Comparison of ENCODE assay signal across 15 cellular contexts in the genomic region with DNA sequence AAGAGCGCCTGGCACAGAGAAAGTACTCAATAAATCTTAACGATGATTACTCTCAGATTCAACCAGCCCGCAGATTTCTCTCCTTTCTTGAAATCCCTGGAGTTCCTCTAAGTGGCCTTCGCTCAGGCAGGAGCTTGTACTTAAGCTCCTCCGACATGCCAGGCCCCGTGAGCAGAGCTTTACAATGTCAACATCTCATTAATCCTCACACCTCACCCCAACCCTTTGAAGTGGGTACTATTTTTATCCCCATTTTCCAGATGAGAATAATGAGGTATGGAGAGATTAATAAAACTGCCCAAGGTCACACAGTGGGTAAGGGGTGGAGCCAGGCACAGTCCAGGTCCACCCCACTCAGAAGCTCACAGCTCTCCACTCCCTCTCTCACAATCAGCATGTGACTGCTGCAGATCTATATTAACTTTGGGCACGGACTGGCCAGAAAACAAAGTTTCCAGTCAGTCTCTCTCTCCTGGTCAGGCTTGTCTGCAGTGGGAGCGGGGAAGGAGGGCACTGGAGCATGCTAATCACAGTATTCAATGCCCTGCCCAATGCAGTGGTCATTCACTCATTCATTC. TPM values are rescaled to one million over a fixed set of nuclear protein-coding genes. Genes with fewer than 3 reads are reported as not detected.
DNase-seq lines count a peak whose midpoint lies in the region; ATAC-seq and TF ChIP-seq lines count a peak whose summit lies in the region.
"Had no signal": no experiment of that assay in that cellular context is flagged by ENCODE, and none has a peak within 500 bp of the region (broad histone marks: within the 10 kb centered on the region; RNA-seq: fewer than 3 reads in every experiment).

No MANE protein-coding gene starts in this region.

- ATAC-seq in activated T-cell treated with anti-CD3 and anti-CD28 coated beads, Interleukin-2, amount 50 U/mL, for 72 hours (replicated peaks in 1 of 2) = no peak
- no peak for ATAC-seq in activated CD8-positive, alpha-beta T cell treated with anti-CD3 and anti-CD28 coated beads, Interleukin-2, amount 10 ng/mL, durations not matched to agents 7 days and 5 days
- ATAC-seq in stimulated activated effector memory CD8-positive, alpha-beta T cell treated with anti-CD3 and anti-CD28 coated beads, Interleukin-12 subunit alpha, Interleukin-12 subunit beta, amount 100 ng/mL, for 72 hours = no peak
- no peak for ATAC-seq in stimulated activated memory B cell treated with anti-CD40 and anti-IgM and Interleukin-4, amounts not matched to agents 10 μg/mL and 1 μg/mL and 100 μg/mL, for 72 hours
- no peak for ATAC-seq in activated CD4-positive, CD25-positive, alpha-beta regulatory T cell treated with anti-CD3 and anti-CD28 coated beads, Interleukin-2, amount 50 U/mL, for 24 hours
- ATAC-seq: left lobe of liver had no signal

- peaks cover 73% of the 10 kb centered on the region for H3K4me1 Mint-ChIP-seq in activated T-cell treated with anti-CD3 and anti-CD28 coated beads, Interleukin-2, amount 50 U/mL, for 72 hours (ENCODE audit: low read depth)
- peaks cover 35% of the 10 kb centered on the region for H3K4me1 Mint-ChIP-seq in activated CD8-positive, alpha-beta T cell treated with anti-CD3 and anti-CD28 coated beads, Interleukin-2, amount 10 ng/mL, durations not matched to agents 7 days and 5 days (ENCODE audit: low read depth)
- peaks cover 20% of the 10 kb centered on the region for H3K4me1 Mint-ChIP-seq in glutamatergic neuron (ENCODE audit: low read depth, unreplicated experiment)
- peaks cover 66% of the 10 kb centered on the region for H3K4me1 Mint-ChIP-seq in stimulated activated effector memory CD8-positive, alpha-beta T cell treated with anti-CD3 and anti-CD28 coated beads, Interleukin-12 subunit alpha, Interleukin-12 subunit beta, amount 100 ng/mL, for 72 hours
- H3K4me1 Mint-ChIP-seq in stimulated activated memory B cell treated with anti-CD40 and anti-IgM and Interleukin-4, amounts not matched to agents 10 μg/mL and 1 μg/mL and 100 μg/mL, for 72 hours = peaks cover 34% of the 10 kb centered on the region

- peak overlapping the region; percentile 93 for H3K27ac Mint-ChIP-seq in activated T-cell treated with anti-CD3 and anti-CD28 coated beads, Interleukin-2, amount 50 U/mL, for 72 hours
- peak overlapping the region; percentile 86 for H3K27ac Mint-ChIP-seq in activated CD8-positive, alpha-beta T cell treated with anti-CD3 and anti-CD28 coated beads, Interleukin-2, amount 10 ng/mL, durations not matched to agents 7 days and 5 days
- peak overlapping the region; percentile 34 for H3K27ac Mint-ChIP-seq in glutamatergic neuron (ENCODE audit: unreplicated experiment)
- H3K27ac Mint-ChIP-seq in stimulated activated effector memory CD8-positive, alpha-beta T cell treated with anti-CD3 and anti-CD28 coated beads, Interleukin-12 subunit alpha, Interleukin-12 subunit beta, amount 100 ng/mL, for 72 hours = peak overlapping the region; percentile 92
- no peak overlapping the region for H3K27ac Mint-ChIP-seq in stimulated activated memory B cell treated with anti-CD40 and anti-IgM and Interleukin-4, amounts not matched to agents 10 μg/mL and 1 μg/mL and 100 μg/mL, for 72 hours
- H3K27ac Mint-ChIP-seq: nephron progenitor cell had no signal

- no peak for DNase-seq in activated T-cell treated with anti-CD3 and anti-CD28 coated beads, Interleukin-2, amount 50 U/mL, for 72 hours
- DNase-seq in activated T-cell treated with anti-CD3 and anti-CD28 coated beads, Interleukin-2, amount 50 U/mL, for 48 hours = no peak
- DNase-seq in activated CD8-positive, alpha-beta T cell treated with anti-CD3 and anti-CD28 coated beads, Interleukin-2, amount 10 ng/mL, durations not matched to agents 7 days and 5 days = no peak
- DNase-seq in glutamatergic neuron = no peak
- no peak for DNase-seq in stimulated activated effector memory CD8-positive, alpha-beta T cell treated with anti-CD3 and anti-CD28 coated beads, Interleukin-12 subunit alpha, Interleukin-12 subunit beta, amount 100 ng/mL, for 72 hours (ENCODE audit: low spot score in 2 of 2)
- DNase-seq in NCI-H146 treated with DMSO at 0.1 percent for 48 hours (lab: John Stamatoyannopoulos, UW; ENCODE audit: unreplicated experiment) = no peak
- DNase-seq: ACHN; GOT3; NCI-H2081; NCI-H748 treated with DMSO at 0.1 percent for 48 hours; nephron progenitor cell; stimulated activated naive CD4-positive, alpha-beta T cell had no signal

- no peak for TF ChIP-seq CTCF in glutamatergic neuron (IDR thresholded peaks at IDR 0.05; ENCODE audit: partially characterized antibody, unreplicated experiment)

- H3K9me3 Mint-ChIP-seq in activated T-cell treated with anti-CD3 and anti-CD28 coated beads, Interleukin-2, amount 50 U/mL, for 72 hours = peaks cover 7 to 11% of the 10 kb centered on the region in 2 donors
- H3K9me3 Mint-ChIP-seq in activated CD8-positive, alpha-beta T cell treated with anti-CD3 and anti-CD28 coated beads, Interleukin-2, amount 10 ng/mL, durations not matched to agents 7 days and 5 days (ENCODE audit: insufficient read depth) = peaks cover 14% of the 10 kb centered on the region
- peaks cover 8% of the 10 kb centered on the region for H3K9me3 Mint-ChIP-seq in glutamatergic neuron (ENCODE audit: unreplicated experiment)
- peaks cover 16% of the 10 kb centered on the region for H3K9me3 Mint-ChIP-seq in stimulated activated effector memory CD8-positive, alpha-beta T cell treated with anti-CD3 and anti-CD28 coated beads, Interleukin-12 subunit alpha, Interleukin-12 subunit beta, amount 100 ng/mL, for 72 hours
- peaks cover 13% of the 10 kb centered on the region for H3K9me3 Mint-ChIP-seq in stimulated activated memory B cell treated with anti-CD40 and anti-IgM and Interleukin-4, amounts not matched to agents 10 μg/mL and 1 μg/mL and 100 μg/mL, for 72 hours

- peak overlapping the region; percentile 73 to 88 for H3K4me3 Mint-ChIP-seq in activated T-cell treated with anti-CD3 and anti-CD28 coated beads, Interleukin-2, amount 50 U/mL, for 72 hours
- H3K4me3 Mint-ChIP-seq in activated CD8-positive, alpha-beta T cell treated with anti-CD3 and anti-CD28 coated beads, Interleukin-2, amount 10 ng/mL, durations not matched to agents 7 days and 5 days = peak overlapping the region; percentile 57
- no peak overlapping the region for H3K4me3 Mint-ChIP-seq in glutamatergic neuron (ENCODE audit: unreplicated experiment)
- peak overlapping the region; percentile 75 for H3K4me3 Mint-ChIP-seq in stimulated activated effector memory CD8-positive, alpha-beta T cell treated with anti-CD3 and anti-CD28 coated beads, Interleukin-12 subunit alpha, Interleukin-12 subunit beta, amount 100 ng/mL, for 72 hours
- H3K4me3 Mint-ChIP-seq in stimulated activated memory B cell treated with anti-CD40 and anti-IgM and Interleukin-4, amounts not matched to agents 10 μg/mL and 1 μg/mL and 100 μg/mL, for 72 hours = no peak overlapping the region
- H3K4me3 Mint-ChIP-seq: nephron progenitor cell had no signal

- CTCF ChIA-PET in activated CD8-positive, alpha-beta T cell treated with anti-CD3 and anti-CD28 coated beads, Interleukin-2, amount 10 ng/mL, durations not matched to agents 7 days and 5 days (lab: Charles Lee) = interaction anchor here (1.0 to 2.3 kb wide), 5 partner anchors 9 to 38 kb away, joined by 3 to 11 read pairs (median 4); no protein-coding TSS in a partner anchor

- H3K36me3 Mint-ChIP-seq in activated T-cell treated with anti-CD3 and anti-CD28 coated beads, Interleukin-2, amount 50 U/mL, for 72 hours (ENCODE audit: insufficient read depth in 2 of 2) = peaks cover 18 to 27% of the 10 kb centered on the region in 2 donors
- H3K36me3 Mint-ChIP-seq in activated CD8-positive, alpha-beta T cell treated with anti-CD3 and anti-CD28 coated beads, Interleukin-2, amount 10 ng/mL, durations not matched to agents 7 days and 5 days (ENCODE audit: low read depth) = peaks cover 37% of the 10 kb centered on the region
- H3K36me3 Mint-ChIP-seq in glutamatergic neuron (ENCODE audit: unreplicated experiment) = peaks cover 19% of the 10 kb centered on the region
- peaks cover 35% of the 10 kb centered on the region for H3K36me3 Mint-ChIP-seq in stimulated activated effector memory CD8-positive, alpha-beta T cell treated with anti-CD3 and anti-CD28 coated beads, Interleukin-12 subunit alpha, Interleukin-12 subunit beta, amount 100 ng/mL, for 72 hours
- H3K36me3 Mint-ChIP-seq in stimulated activated memory B cell treated with anti-CD40 and anti-IgM and Interleukin-4, amounts not matched to agents 10 μg/mL and 1 μg/mL and 100 μg/mL, for 72 hours = peaks cover 43% of the 10 kb centered on the region

- no peaks in the 10 kb centered on the region for H3K27me3 Mint-ChIP-seq in activated T-cell treated with anti-CD3 and anti-CD28 coated beads, Interleukin-2, amount 50 U/mL, for 72 hours (ENCODE audit: low read depth)
- no peaks in the 10 kb centered on the region for H3K27me3 Mint-ChIP-seq in activated CD8-positive, alpha-beta T cell treated with anti-CD3 and anti-CD28 coated beads, Interleukin-2, amount 10 ng/mL, durations not matched to agents 7 days and 5 days (ENCODE audit: low read depth)
- peaks cover 11% of the 10 kb centered on the region for H3K27me3 Mint-ChIP-seq in glutamatergic neuron (ENCODE audit: unreplicated experiment)
- H3K27me3 Mint-ChIP-seq in stimulated activated memory B cell treated with anti-CD40 and anti-IgM and Interleukin-4, amounts not matched to agents 10 μg/mL and 1 μg/mL and 100 μg/mL, for 72 hours = no peaks in the 10 kb centered on the region

- POLR2A ChIA-PET in activated CD8-positive, alpha-beta T cell treated with anti-CD3 and anti-CD28 coated beads, Interleukin-2, amount 10 ng/mL, durations not matched to agents 7 days and 5 days (lab: Charles Lee) = interaction anchor here (1.7 to 3.4 kb wide), 4 partner anchors 10 to 47 kb away, joined by 4 to 27 read pairs (median 14); no protein-coding TSS in a partner anchor

RNA-seq across cellular contexts. Expression of a gene that starts 18.0 kb away (rescaled TPM):
- total RNA-seq in activated T-cell treated with anti-CD3 and anti-CD28 coated beads, Interleukin-2, amount 50 U/mL, for 72 hours = 100 to 1,000 TPM in 1 of 2 donors, 10 to 100 TPM in 1; 90.2 to 108 TPM
- total RNA-seq in activated CD8-positive, alpha-beta T cell treated with anti-CD3 and anti-CD28 coated beads, Interleukin-2, amount 10 ng/mL, durations not matched to agents 7 days and 5 days = 10 to 100 TPM; 76.4 to 79.8 TPM
- 175 TPM for total RNA-seq in glutamatergic neuron (ENCODE audit: unreplicated experiment)

Comparison
In these comparisons a context has a peak if more than half of its experiments do, and no peak if none do; other contexts are left out.
1. H3K4me3 Mint-ChIP-seq: peak in activated T-cell treated with anti-CD3 and anti-CD28 coated beads, Interleukin-2, amount 50 U/mL, for 72 hours (2 of 2), activated CD8-positive, alpha-beta T cell treated with anti-CD3 and anti-CD28 coated beads, Interleukin-2, amount 10 ng/mL, durations not matched to agents 7 days and 5 days (single experiment) and stimulated activated effector memory CD8-positive, alpha-beta T cell treated with anti-CD3 and anti-CD28 coated beads, Interleukin-12 subunit alpha, Interleukin-12 subunit beta, amount 100 ng/mL, for 72 hours (single experiment); none in glutamatergic neuron (single experiment) and stimulated activated memory B cell treated with anti-CD40 and anti-IgM and Interleukin-4, amounts not matched to agents 10 μg/mL and 1 μg/mL and 100 μg/mL, for 72 hours (single experiment).